Comparison of ENCODE assay signal across 2 cellular contexts in the genomic region with DNA sequence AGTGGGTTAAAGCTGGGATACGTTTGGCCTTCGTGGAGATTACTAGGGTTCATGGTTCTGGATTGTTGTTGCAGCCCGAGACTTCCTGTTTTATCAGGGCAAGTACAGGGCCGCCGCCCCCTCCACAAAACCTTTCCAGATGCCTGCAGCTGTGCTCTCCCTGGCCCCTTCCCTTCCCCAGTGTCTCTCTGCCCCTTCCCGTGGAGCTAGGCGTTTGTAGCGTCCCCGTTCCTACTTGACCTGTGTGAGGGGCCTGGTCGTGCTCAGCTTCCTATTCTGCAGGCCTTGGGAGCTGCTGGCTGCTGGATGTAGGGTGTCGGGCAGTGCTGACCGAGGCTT.
TF ChIP-seq lines count a peak whose summit lies in the region.

No MANE protein-coding gene starts in this region.

TF ChIP-seq in IMR-90, 13 proteins besides CTCF, POLR2A, EP300 and RAD21:
- TF ChIP-seq, protein P1, sequence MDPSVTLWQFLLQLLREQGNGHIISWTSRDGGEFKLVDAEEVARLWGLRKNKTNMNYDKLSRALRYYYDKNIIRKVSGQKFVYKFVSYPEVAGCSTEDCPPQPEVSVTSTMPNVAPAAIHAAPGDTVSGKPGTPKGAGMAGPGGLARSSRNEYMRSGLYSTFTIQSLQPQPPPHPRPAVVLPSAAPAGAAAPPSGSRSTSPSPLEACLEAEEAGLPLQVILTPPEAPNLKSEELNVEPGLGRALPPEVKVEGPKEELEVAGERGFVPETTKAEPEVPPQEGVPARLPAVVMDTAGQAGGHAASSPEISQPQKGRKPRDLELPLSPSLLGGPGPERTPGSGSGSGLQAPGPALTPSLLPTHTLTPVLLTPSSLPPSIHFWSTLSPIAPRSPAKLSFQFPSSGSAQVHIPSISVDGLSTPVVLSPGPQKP (IDR thresholded peaks at IDR 0.05; ENCODE audit: borderline replicate concordance, low read depth, low read length): no peak
TF ChIP-seq in IMR-90: peak in this region for 0.

TF ChIP-seq in K562, 482 proteins besides CTCF, POLR2A, EP300 and RAD21:
- no peak for TF ChIP-seq PURB (CRISPR knock-in tag; IDR thresholded peaks at IDR 0.05; ENCODE audit: low read depth)
- TF ChIP-seq TEAD2 (tag; IDR thresholded peaks at IDR 0.05): no peak
- TF ChIP-seq, protein P2, sequence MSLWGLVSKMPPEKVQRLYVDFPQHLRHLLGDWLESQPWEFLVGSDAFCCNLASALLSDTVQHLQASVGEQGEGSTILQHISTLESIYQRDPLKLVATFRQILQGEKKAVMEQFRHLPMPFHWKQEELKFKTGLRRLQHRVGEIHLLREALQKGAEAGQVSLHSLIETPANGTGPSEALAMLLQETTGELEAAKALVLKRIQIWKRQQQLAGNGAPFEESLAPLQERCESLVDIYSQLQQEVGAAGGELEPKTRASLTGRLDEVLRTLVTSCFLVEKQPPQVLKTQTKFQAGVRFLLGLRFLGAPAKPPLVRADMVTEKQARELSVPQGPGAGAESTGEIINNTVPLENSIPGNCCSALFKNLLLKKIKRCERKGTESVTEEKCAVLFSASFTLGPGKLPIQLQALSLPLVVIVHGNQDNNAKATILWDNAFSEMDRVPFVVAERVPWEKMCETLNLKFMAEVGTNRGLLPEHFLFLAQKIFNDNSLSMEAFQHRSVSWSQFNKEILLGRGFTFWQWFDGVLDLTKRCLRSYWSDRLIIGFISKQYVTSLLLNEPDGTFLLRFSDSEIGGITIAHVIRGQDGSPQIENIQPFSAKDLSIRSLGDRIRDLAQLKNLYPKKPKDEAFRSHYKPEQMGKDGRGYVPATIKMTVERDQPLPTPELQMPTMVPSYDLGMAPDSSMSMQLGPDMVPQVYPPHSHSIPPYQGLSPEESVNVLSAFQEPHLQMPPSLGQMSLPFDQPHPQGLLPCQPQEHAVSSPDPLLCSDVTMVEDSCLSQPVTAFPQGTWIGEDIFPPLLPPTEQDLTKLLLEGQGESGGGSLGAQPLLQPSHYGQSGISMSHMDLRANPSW (CRISPR knock-in tag; IDR thresholded peaks at IDR 0.05): no peak
- no peak for TF ChIP-seq ZNF140 (CRISPR knock-in tag; IDR thresholded peaks at IDR 0.05)
- TF ChIP-seq EWSR1 (IDR thresholded peaks at IDR 0.05; ENCODE audit: borderline replicate concordance, low read depth, partially characterized antibody): no peak
- no peak for TF ChIP-seq NFE2L1 (tag; IDR thresholded peaks at IDR 0.05; ENCODE audit: borderline replicate concordance, low read depth)
- TF ChIP-seq, protein P3, sequence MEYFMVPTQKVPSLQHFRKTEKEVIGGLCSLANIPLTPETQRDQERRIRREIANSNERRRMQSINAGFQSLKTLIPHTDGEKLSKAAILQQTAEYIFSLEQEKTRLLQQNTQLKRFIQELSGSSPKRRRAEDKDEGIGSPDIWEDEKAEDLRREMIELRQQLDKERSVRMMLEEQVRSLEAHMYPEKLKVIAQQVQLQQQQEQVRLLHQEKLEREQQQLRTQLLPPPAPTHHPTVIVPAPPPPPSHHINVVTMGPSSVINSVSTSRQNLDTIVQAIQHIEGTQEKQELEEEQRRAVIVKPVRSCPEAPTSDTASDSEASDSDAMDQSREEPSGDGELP (CRISPR knock-in tag; IDR thresholded peaks at IDR 0.05; ENCODE audit: borderline replicate concordance): peak; percentile 38; the same call in 1 of the 2 replicates
- peak; percentile 87 for TF ChIP-seq SPI1 (IDR thresholded peaks at IDR 0.05; ENCODE audit: borderline replicate concordance, low read depth, low read length)
